In genomic region chr5:81854485-81854884, GRCh38 we compare ENCODE assay signal across 9 cellular contexts.
DNase-seq lines count a peak whose midpoint lies in the region; ATAC-seq and TF ChIP-seq lines count a peak whose summit lies in the region.
"Had no signal": no experiment of that assay in that cellular context is flagged by ENCODE, and none has a peak within 500 bp of the region (broad histone marks: within the 10 kb centered on the region; RNA-seq: fewer than 3 reads in every experiment).

No MANE protein-coding gene starts in this region.

- no peak overlapping the region for H3K4me3 ChIP-seq in BE2C (ENCODE audit: low read depth, low read length)
- no peak overlapping the region for H3K4me3 ChIP-seq in GM12875 (ENCODE audit: low read depth, low read length)
- H3K4me3 ChIP-seq in astrocyte of the cerebellum (ENCODE audit: low read depth, low read length): no peak overlapping the region
- no peak overlapping the region for H3K4me3 ChIP-seq in mesenchymal stem cell (ENCODE audit: insufficient read depth in 1 of 2, low read depth in 1 of 2, low read length in 2 of 2)
- H3K4me3 ChIP-seq in effector memory CD4-positive, alpha-beta T cell (ENCODE audit: insufficient read depth, low read depth, low read length, poor library complexity, severe bottlenecking): no peak overlapping the region

- H4K8ac ChIP-seq in mesenchymal stem cell (ENCODE audit: low read length): no peak overlapping the region

- no peak overlapping the region for H2BK15ac ChIP-seq in mesenchymal stem cell (ENCODE audit: low read depth, poor library complexity, severe bottlenecking)

- DNase-seq in BE2C (no peak), astrocyte of the cerebellum (ENCODE audit: low read depth) (no peak), mesenchymal stem cell (no peak), NCI-H1436 (lab: John Stamatoyannopoulos, UW) (no peak), SK-N-DZ (ENCODE audit: low spot score) (no peak)
- no peak for DNase-seq in effector memory CD4-positive, alpha-beta T cell
- DNase-seq: activated CD4-positive, alpha-beta T cell treated with anti-CD3 and anti-CD28 coated beads for 36 hours had no signal

- in situ Hi-C loops in astrocyte of the cerebellum (cut with HindIII; ENCODE audit: low sequenced_read_pairs): no loop called here

- no peak overlapping the region for H3K23ac ChIP-seq in mesenchymal stem cell (ENCODE audit: low read length in 2 of 2)

- H3K9ac ChIP-seq in mesenchymal stem cell (ENCODE audit: low read length): peak overlapping the region; percentile 66

- H3K79me1 ChIP-seq in mesenchymal stem cell (replicated peaks; ENCODE audit: low read length, poor library complexity, severe bottlenecking): no peaks in the 10 kb centered on the region

- no peak overlapping the region for H3K4me2 ChIP-seq in mesenchymal stem cell (ENCODE audit: low read length, poor library complexity, severe bottlenecking)

- ATAC-seq in GM21528 (IDR thresholded peaks at IDR 0.05; ENCODE audit: low FRiP score, unreplicated experiment): no peak
- ATAC-seq: activated CD4-positive, alpha-beta T cell treated with anti-CD3 and anti-CD28 coated beads for 36 hours had no signal

- no peak overlapping the region for H3K27ac ChIP-seq in mesenchymal stem cell (ENCODE audit: low read length, poor library complexity, severe bottlenecking)
- no peak overlapping the region for H3K27ac ChIP-seq in effector memory CD4-positive, alpha-beta T cell (ENCODE audit: insufficient read depth, low read length, poor library complexity, severe bottlenecking)

- H3K14ac ChIP-seq in mesenchymal stem cell (ENCODE audit: low read length in 2 of 2): no peak overlapping the region

- TF ChIP-seq CTCF in BE2C (IDR thresholded peaks at IDR 0.05; ENCODE audit: low read depth, low read length) (peak; percentile 40), GM12875 (IDR thresholded peaks at IDR 0.05; ENCODE audit: borderline replicate concordance, insufficient read depth, low read depth, low read length) (peak; percentile 7; the same call in 1 of the 2 replicates), astrocyte of the cerebellum (IDR thresholded peaks at IDR 0.05; ENCODE audit: low read depth, low read length, missing control alignments) (peak; percentile 15)

- H3K27me3 ChIP-seq in BE2C (no peaks in the 10 kb centered on the region), mesenchymal stem cell (ENCODE audit: control insufficient read depth in 1 of 2, insufficient read depth in 1 of 2, low read length in 2 of 2) (no peaks in the 10 kb centered on the region)
- H3K27me3 ChIP-seq in effector memory CD4-positive, alpha-beta T cell (replicated peaks; ENCODE audit: control insufficient read depth, insufficient read depth, low read length, poor library complexity, severe bottlenecking): no peaks in the 10 kb centered on the region

- H3K9me3 ChIP-seq in BE2C (no peaks in the 10 kb centered on the region), mesenchymal stem cell (ENCODE audit: control insufficient read depth, low read length) (no peaks in the 10 kb centered on the region)
- no peaks in the 10 kb centered on the region for H3K9me3 ChIP-seq in effector memory CD4-positive, alpha-beta T cell (ENCODE audit: control insufficient read depth, low read length)

- no peak overlapping the region for H3K18ac ChIP-seq in mesenchymal stem cell (ENCODE audit: low read depth in 1 of 2, low read length in 2 of 2)

- H2BK120ac ChIP-seq in mesenchymal stem cell (ENCODE audit: low read depth, low read length): no peak overlapping the region

- H4K91ac ChIP-seq in mesenchymal stem cell (ENCODE audit: low read length): no peak overlapping the region

- H3K36me3 ChIP-seq in BE2C: no peaks in the 10 kb centered on the region
- H3K36me3 ChIP-seq in mesenchymal stem cell (ENCODE audit: control insufficient read depth in 1 of 2, insufficient read depth in 2 of 2, low read depth in 1 of 2, low read length in 2 of 2): no peaks in the 10 kb centered on the region
- no peaks in the 10 kb centered on the region for H3K36me3 ChIP-seq in effector memory CD4-positive, alpha-beta T cell (ENCODE audit: control insufficient read depth, insufficient read depth, low read length)

- H2AFZ ChIP-seq in mesenchymal stem cell (ENCODE audit: low read depth, low read length): no peak overlapping the region

- H3K4ac ChIP-seq in mesenchymal stem cell (ENCODE audit: low read depth in 1 of 2, low read length in 2 of 2): no peak overlapping the region

- no peak overlapping the region for H2BK5ac ChIP-seq in mesenchymal stem cell (ENCODE audit: low read depth, low read length, poor library complexity, severe bottlenecking)

- H2BK12ac ChIP-seq in mesenchymal stem cell (ENCODE audit: low read length in 2 of 2): no peak overlapping the region

- H3K4me1 ChIP-seq in BE2C (peaks cover 53% of the 10 kb centered on the region), mesenchymal stem cell (ENCODE audit: control insufficient read depth, insufficient read depth, low read depth, low read length) (peaks cover 19% of the 10 kb centered on the region)
- peaks cover 24% of the 10 kb centered on the region for H3K4me1 ChIP-seq in effector memory CD4-positive, alpha-beta T cell (ENCODE audit: control insufficient read depth, insufficient read depth, low read length, poor library complexity, severe bottlenecking)

- H2AK5ac ChIP-seq in mesenchymal stem cell (ENCODE audit: low read length, severe bottlenecking): no peak overlapping the region
